Comparison of ENCODE assay signal across 1 cellular context in the genomic region with DNA sequence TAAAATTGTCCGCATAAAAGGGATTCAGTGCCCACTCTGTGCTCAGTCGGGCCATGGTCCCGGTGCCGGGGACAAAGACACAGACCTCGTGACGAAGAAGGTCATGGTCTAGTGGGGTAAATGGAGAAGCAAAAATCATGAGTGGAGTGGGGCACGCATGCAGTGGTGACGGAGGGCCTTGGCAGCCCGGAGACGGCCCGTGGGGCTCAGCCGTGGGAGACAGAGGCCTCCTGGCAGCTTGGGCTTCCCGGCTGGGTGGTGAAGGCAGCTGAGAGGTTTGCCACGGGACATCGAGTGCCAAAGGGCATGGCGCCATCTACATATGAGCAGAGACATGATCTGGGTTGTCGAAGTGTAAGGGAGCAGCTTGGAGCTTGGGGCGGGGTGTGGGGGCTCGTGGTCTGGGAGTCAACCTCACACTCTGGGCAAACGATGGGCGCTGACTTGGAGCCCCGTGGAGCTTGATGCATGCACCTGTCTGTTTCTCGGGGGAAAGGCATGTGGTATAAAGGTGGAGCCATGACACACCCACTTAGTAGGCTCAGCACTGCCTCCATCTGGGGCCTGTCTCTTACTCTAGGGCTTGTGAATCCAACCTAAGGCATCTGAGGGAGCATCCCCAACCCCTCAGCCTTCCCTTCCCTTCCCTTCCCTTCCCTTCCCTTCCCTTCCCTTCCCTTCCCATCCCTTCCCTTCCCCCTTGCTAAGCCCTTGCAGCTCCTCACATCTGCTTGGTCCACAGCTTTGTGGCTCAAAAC.
TF ChIP-seq lines count a peak whose summit lies in the region.

No MANE protein-coding gene starts in this region.

TF ChIP-seq in WTC11, 78 proteins besides CTCF, POLR2A, EP300 and RAD21:
- no peak for TF ChIP-seq ZNF396 (CRISPR knock-in tag; IDR thresholded peaks at IDR 0.05; ENCODE audit: borderline replicate concordance)
- TF ChIP-seq CREM (CRISPR knock-in tag; IDR thresholded peaks at IDR 0.05) = no peak
- peak; percentile 44; the same call in 1 of the 2 replicates for TF ChIP-seq TCF7 (CRISPR knock-in tag; IDR thresholded peaks at IDR 0.05; ENCODE audit: low read depth)
